ENCODE assay signal across 10 cellular contexts in genomic region chr9:96217358-96217755, GRCh38.
DNase-seq lines count a peak whose midpoint lies in the region; ATAC-seq and TF ChIP-seq lines count a peak whose summit lies in the region.
"Had no signal": no experiment of that assay in that cellular context is flagged by ENCODE, and none has a peak within 500 bp of the region (broad histone marks: within the 10 kb centered on the region; RNA-seq: fewer than 3 reads in every experiment).

No MANE protein-coding gene starts in this region.

- no peak overlapping the region for H3K27ac ChIP-seq in CD4-positive, alpha-beta T cell (ENCODE audit: low read depth, low read length)
- H3K27ac ChIP-seq in SK-N-SH (ENCODE audit: low read depth in 2 of 2, low read length in 1 of 2) (peak overlapping the region in 1 of 2 experiments; percentile 94; a peak in 2 of 4 replicates), left ventricle myocardium inferior (replicated peaks) (peak overlapping the region; percentile 80), ovary (peak overlapping the region in 1 of 2 donors; percentile 59), Karpas-422 (ENCODE audit: low read length) (no peak overlapping the region)
- H3K27ac ChIP-seq: psoas muscle had no signal

- no peak overlapping the region for H3K9ac ChIP-seq in SK-N-SH
- no peak overlapping the region for H3K9ac ChIP-seq in Karpas-422 (ENCODE audit: low read length)

- H3F3A ChIP-seq in SK-N-SH (replicated peaks; ENCODE audit: insufficient read depth): no peaks in the 10 kb centered on the region

- H3K4me3 ChIP-seq in SK-N-SH (ENCODE audit: low read depth in 2 of 2, low read length in 1 of 2) (peak overlapping the region in 1 of 2 experiments; percentile 39; a peak in 1 of 4 replicates), left ventricle myocardium inferior (peak overlapping the region; percentile 60), ovary (no peak overlapping the region), Karpas-422 (ENCODE audit: low read length) (no peak overlapping the region)

- peaks cover 31% of the 10 kb centered on the region for H3K27me3 ChIP-seq in CD4-positive, alpha-beta T cell (ENCODE audit: control insufficient read depth, insufficient read depth, low read length)
- peaks cover 9% of the 10 kb centered on the region; the same call in 1 of the 2 replicates for H3K27me3 ChIP-seq in SK-N-SH (ENCODE audit: insufficient read depth)
- peaks cover 81% of the 10 kb centered on the region for H3K27me3 ChIP-seq in left ventricle myocardium inferior (ENCODE audit: low read depth)
- no peaks in the 10 kb centered on the region for H3K27me3 ChIP-seq in ovary
- H3K27me3 ChIP-seq in Karpas-422 (ENCODE audit: low read length): no peaks in the 10 kb centered on the region

- H3K79me2 ChIP-seq in SK-N-SH (ENCODE audit: insufficient read depth) (no peaks in the 10 kb centered on the region), Karpas-422 (ENCODE audit: low read length) (no peaks in the 10 kb centered on the region)

- H3K4me2 ChIP-seq in SK-N-SH (no peak overlapping the region), Karpas-422 (ENCODE audit: low read depth, low read length, poor library complexity, severe bottlenecking) (no peak overlapping the region)

- no peaks in the 10 kb centered on the region for H3K9me3 Mint-ChIP-seq in CD4-positive, alpha-beta T cell

- H3K4me1 Mint-ChIP-seq in CD4-positive, alpha-beta T cell (ENCODE audit: low read depth): peaks cover 9% of the 10 kb centered on the region

- POLR2A ChIA-PET in CD4-positive, alpha-beta T cell (lab: Charles Lee): no interaction called here
- POLR2A ChIA-PET in SK-N-SH (lab: Yijun Ruan, JAX): interaction anchor here (0.6 to 1.7 kb wide), 8 partner anchors 8 to 723 kb away, joined by 3 to 8 read pairs (median 5); partner anchors contain the start of gene ERCC6L2

- DNase-seq in CD4-positive, alpha-beta T cell: no peak
- DNase-seq in SK-N-SH (peak; percentile 88), left ventricle myocardium inferior (peak; percentile 17), ovary (peak; percentile 30 to 68 (median 52)), GF-D8 (lab: John Stamatoyannopoulos, UW) (no peak), Karpas-422 (no peak)
- DNase-seq in activated T-cell treated with anti-CD3 and anti-CD28 coated beads, Interleukin-2, amount 50 U/mL, for 48 hours: no peak

- H3K4me1 ChIP-seq in SK-N-SH (ENCODE audit: control insufficient read depth in 1 of 2, insufficient read depth in 2 of 2, low read depth in 1 of 2, low read length in 1 of 2) (peaks cover 0 to 38% of the 10 kb centered on the region in 2 experiments; a peak in 2 of 4 replicates), left ventricle myocardium inferior (peaks cover 34% of the 10 kb centered on the region), ovary (ENCODE audit: insufficient read depth) (peaks cover 9% of the 10 kb centered on the region), Karpas-422 (ENCODE audit: low read length) (peaks cover 3% of the 10 kb centered on the region; the same call in 1 of the 2 replicates)

- peaks cover 73% of the 10 kb centered on the region for H3K27me3 Mint-ChIP-seq in CD4-positive, alpha-beta T cell

- H2AFZ ChIP-seq in SK-N-SH (ENCODE audit: low read depth) (no peak overlapping the region), Karpas-422 (ENCODE audit: low read length) (no peak overlapping the region)

- TF ChIP-seq CTCF in CD4-positive, alpha-beta T cell (IDR thresholded peaks at IDR 0.05): no peak
- TF ChIP-seq CTCF in SK-N-SH (IDR thresholded peaks at IDR 0.05) (no peak), left ventricle myocardium inferior (IDR thresholded peaks at IDR 0.05; ENCODE audit: borderline replicate concordance) (no peak), ovary (IDR thresholded peaks at IDR 0.05) (no peak)

- H4K20me1 ChIP-seq in SK-N-SH (ENCODE audit: insufficient read depth) (no peaks in the 10 kb centered on the region), Karpas-422 (ENCODE audit: insufficient read depth, low read depth, low read length) (no peaks in the 10 kb centered on the region)

- TF ChIP-seq POLR2A in ovary (IDR thresholded peaks at IDR 0.05): no peak

- H3K36me3 Mint-ChIP-seq in CD4-positive, alpha-beta T cell (ENCODE audit: low read depth): no peaks in the 10 kb centered on the region

- no peaks in the 10 kb centered on the region for H3K9me3 ChIP-seq in CD4-positive, alpha-beta T cell (ENCODE audit: control insufficient read depth, low read length)
- H3K9me3 ChIP-seq in SK-N-SH (no peaks in the 10 kb centered on the region), left ventricle myocardium inferior (replicated peaks) (no peaks in the 10 kb centered on the region), ovary (no peaks in the 10 kb centered on the region), Karpas-422 (ENCODE audit: low read length) (no peaks in the 10 kb centered on the region)
- H3K9me3 ChIP-seq: HAP-1, psoas muscle had no signal

- TF ChIP-seq EP300 in SK-N-SH (IDR thresholded peaks at IDR 0.05; ENCODE audit: borderline replicate concordance in 1 of 2, low read depth in 1 of 2, low read length in 1 of 2): peak in 1 of 2 experiments; percentile 95; a peak in 2 of 4 replicates
- no peak for TF ChIP-seq EP300 in ovary (IDR thresholded peaks at IDR 0.05)

- H3K36me3 ChIP-seq in SK-N-SH (replicated peaks in 1 of 2; ENCODE audit: control insufficient read depth in 1 of 2, insufficient read depth in 2 of 2, low read length in 1 of 2): no peaks in the 10 kb centered on the region
- H3K36me3 ChIP-seq in left ventricle myocardium inferior: no peaks in the 10 kb centered on the region
- no peaks in the 10 kb centered on the region for H3K36me3 ChIP-seq in ovary
- no peaks in the 10 kb centered on the region for H3K36me3 ChIP-seq in Karpas-422 (ENCODE audit: insufficient read depth, low read length)
- H3K36me3 ChIP-seq: HAP-1 had no signal

- 25% methylated on average over 10 of the region's 13 CpGs for WGBS in SK-N-SH (ENCODE audit: low lambda C conversion rate)
- WGBS in ovary, 3 donors: 7 to 16% (median 10%) methylated on average over 13 of the region's 13 CpGs

- H3K27ac Mint-ChIP-seq in CD4-positive, alpha-beta T cell: no peak overlapping the region

- peak; percentile 47 for TF ChIP-seq RAD21 in SK-N-SH (IDR thresholded peaks at IDR 0.05; ENCODE audit: low read length)

- H3K4me3 Mint-ChIP-seq in CD4-positive, alpha-beta T cell: peak overlapping the region; percentile 30

- CTCF ChIA-PET in CD4-positive, alpha-beta T cell (lab: Charles Lee): interaction anchor here (0.7 to 1.0 kb wide), 3 partner anchors 8 to 1089 kb away, joined by 3 read pairs; no protein-coding TSS in a partner anchor
- CTCF ChIA-PET in SK-N-SH (lab: Yijun Ruan, JAX): interaction anchor here (0.5 to 5.0 kb wide), 66 partner anchors 8 to 1548 kb away, joined by 3 to 33 read pairs (median 3); partner anchors contain the start of gene ERCC6L2

- intact Hi-C loops in CD4-positive, alpha-beta T cell (cut with DNase I, micrococcal nuclease): loop anchor here (5.0 to 10.0 kb wide), 6 partner anchors 415 to 1433 kb away; no protein-coding TSS in a partner anchor
- intact Hi-C loops in left ventricle myocardium inferior (cut with micrococcal nuclease) (loop anchor here (10.0 kb wide), 2 partner anchors 63 to 483 kb away; no protein-coding TSS in a partner anchor), ovary (cut with DNase I) (loop anchor here in 3 of 4 donors (5.0 to 10.0 kb wide), 5 partner anchors 150 to 900 kb away; partner anchors contain the start of gene FANCC (in 1 of the 3))

- no peaks in the 10 kb centered on the region for H3K9me2 ChIP-seq in SK-N-SH
- H3K9me2 ChIP-seq in Karpas-422 (replicated peaks; ENCODE audit: insufficient read depth, low read length): no peaks in the 10 kb centered on the region

- ATAC-seq in CD4-positive, alpha-beta T cell (ENCODE audit: poor library complexity): no peak
- ATAC-seq in GM18909 (IDR thresholded peaks at IDR 0.05; ENCODE audit: poor library complexity, unreplicated experiment): no peak

TF ChIP-seq in SK-N-SH, 30 proteins besides CTCF, POLR2A, EP300 and RAD21 (continues in another document):
- TF ChIP-seq FOXM1 (IDR thresholded peaks at IDR 0.05; ENCODE audit: low read depth): no peak
- no peak for TF ChIP-seq MAX (IDR thresholded peaks at IDR 0.05; ENCODE audit: low read depth)
- TF ChIP-seq REST (IDR thresholded peaks at IDR 0.05; ENCODE audit: low read depth, low read length): no peak
- TF ChIP-seq RXRA (IDR thresholded peaks at IDR 0.05; ENCODE audit: borderline replicate concordance, low read depth): no peak
- TF ChIP-seq RCOR1 (IDR thresholded peaks at IDR 0.05; ENCODE audit: low read length): no peak; the same call in 1 of the 2 replicates
- TF ChIP-seq MXI1 (IDR thresholded peaks at IDR 0.05; ENCODE audit: low read depth, low read length): peak; percentile 67; the same call in 1 of the 2 replicates
- no peak for TF ChIP-seq POLR2AphosphoS5 (IDR thresholded peaks at IDR 0.05; ENCODE audit: low read depth, low read length)
- TF ChIP-seq RFX5 (IDR thresholded peaks at IDR 0.05; ENCODE audit: low read length): no peak
- TF ChIP-seq ELF1 (IDR thresholded peaks at IDR 0.05): no peak

Comparison
In these comparisons a context has a peak if more than half of its experiments do, and no peak if none do; other contexts are left out.
1. DNase-seq: peak in SK-N-SH (single experiment), left ventricle myocardium inferior (single experiment) and ovary (5 of 5); none in CD4-positive, alpha-beta T cell (0 of 10), GF-D8 (single experiment), Karpas-422 (single experiment) and activated T-cell treated with anti-CD3 and anti-CD28 coated beads, Interleukin-2, amount 50 U/mL, for 48 hours (0 of 2).